In the genomic region with DNA sequence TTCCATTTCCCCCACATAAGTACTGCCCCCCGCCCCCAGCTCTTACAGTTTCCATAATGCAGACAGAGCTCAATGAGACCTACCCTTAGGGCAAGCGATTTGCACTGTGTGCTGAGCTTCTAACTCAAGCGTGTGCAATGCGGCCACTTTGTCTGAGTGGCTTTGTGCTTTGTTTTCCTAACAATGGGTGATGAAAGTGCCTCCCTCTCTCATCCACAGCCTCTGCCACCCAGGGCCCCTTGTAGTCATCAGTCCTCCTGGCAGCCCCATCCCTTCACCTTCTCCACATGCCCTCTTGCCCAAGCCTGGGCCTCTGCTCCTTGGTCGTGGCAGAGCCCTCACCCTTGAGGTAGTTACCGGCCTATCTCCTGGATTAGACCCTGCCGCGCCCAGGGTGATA, we compare ENCODE assay signal across 1 cellular context.
TF ChIP-seq lines count a peak whose summit lies in the region.

No MANE protein-coding gene starts in this region.

TF ChIP-seq in GM23338, 12 proteins besides CTCF, POLR2A, EP300 and RAD21 (continued from another document):
- TF ChIP-seq, protein P1, sequence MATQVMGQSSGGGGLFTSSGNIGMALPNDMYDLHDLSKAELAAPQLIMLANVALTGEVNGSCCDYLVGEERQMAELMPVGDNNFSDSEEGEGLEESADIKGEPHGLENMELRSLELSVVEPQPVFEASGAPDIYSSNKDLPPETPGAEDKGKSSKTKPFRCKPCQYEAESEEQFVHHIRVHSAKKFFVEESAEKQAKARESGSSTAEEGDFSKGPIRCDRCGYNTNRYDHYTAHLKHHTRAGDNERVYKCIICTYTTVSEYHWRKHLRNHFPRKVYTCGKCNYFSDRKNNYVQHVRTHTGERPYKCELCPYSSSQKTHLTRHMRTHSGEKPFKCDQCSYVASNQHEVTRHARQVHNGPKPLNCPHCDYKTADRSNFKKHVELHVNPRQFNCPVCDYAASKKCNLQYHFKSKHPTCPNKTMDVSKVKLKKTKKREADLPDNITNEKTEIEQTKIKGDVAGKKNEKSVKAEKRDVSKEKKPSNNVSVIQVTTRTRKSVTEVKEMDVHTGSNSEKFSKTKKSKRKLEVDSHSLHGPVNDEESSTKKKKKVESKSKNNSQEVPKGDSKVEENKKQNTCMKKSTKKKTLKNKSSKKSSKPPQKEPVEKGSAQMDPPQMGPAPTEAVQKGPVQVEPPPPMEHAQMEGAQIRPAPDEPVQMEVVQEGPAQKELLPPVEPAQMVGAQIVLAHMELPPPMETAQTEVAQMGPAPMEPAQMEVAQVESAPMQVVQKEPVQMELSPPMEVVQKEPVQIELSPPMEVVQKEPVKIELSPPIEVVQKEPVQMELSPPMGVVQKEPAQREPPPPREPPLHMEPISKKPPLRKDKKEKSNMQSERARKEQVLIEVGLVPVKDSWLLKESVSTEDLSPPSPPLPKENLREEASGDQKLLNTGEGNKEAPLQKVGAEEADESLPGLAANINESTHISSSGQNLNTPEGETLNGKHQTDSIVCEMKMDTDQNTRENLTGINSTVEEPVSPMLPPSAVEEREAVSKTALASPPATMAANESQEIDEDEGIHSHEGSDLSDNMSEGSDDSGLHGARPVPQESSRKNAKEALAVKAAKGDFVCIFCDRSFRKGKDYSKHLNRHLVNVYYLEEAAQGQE (IDR thresholded peaks at IDR 0.05; ENCODE audit: unreplicated experiment): no peak
- TF ChIP-seq EZH2phosphoT487 (IDR thresholded peaks at IDR 0.05; ENCODE audit: unreplicated experiment): no peak
